15 cellular contexts compared by ENCODE assay signal in genomic region chr12:6392499-6392898, GRCh38. TPM values are rescaled to one million over a fixed set of nuclear protein-coding genes. Genes with fewer than 3 reads are reported as not detected.
A peak's percentile ranks its signal among the peaks of the same experiment; 100 is the strongest.
DNase-seq lines count a peak whose midpoint lies in the region; ATAC-seq and TF ChIP-seq lines count a peak whose summit lies in the region.
"Had no signal": no experiment of that assay in that cellular context is flagged by ENCODE, and none has a peak within 500 bp of the region (broad histone marks: within the 10 kb centered on the region; RNA-seq: fewer than 3 reads in every experiment).

No MANE protein-coding gene starts in this region.

- TF ChIP-seq POLR2A in gastrocnemius medialis (IDR thresholded peaks at IDR 0.05), result no peak

- DNase-seq in EH (ENCODE audit: low read depth), result peak; percentile 14
- DNase-seq in RWPE1 (ENCODE audit: low spot score), result no peak
- DNase-seq in left ventricle myocardium inferior, result no peak
- no peak for DNase-seq in sciatic nerve (ENCODE audit: low spot score)
- DNase-seq in amygdala (lab: John Stamatoyannopoulos, UW), result no peak
- DNase-seq in 8988T, result no peak
- no peak for DNase-seq in gastrocnemius medialis
- DNase-seq: dermis blood vessel endothelial cell, glutamatergic neuron, HFFc6, mammary epithelial cell, MM.1S had no signal

- H3K4me1 ChIP-seq in left ventricle myocardium inferior, result peaks cover 21% of the 10 kb centered on the region
- H3K4me1 ChIP-seq in gastrocnemius medialis, result peaks cover 4 to 10% of the 10 kb centered on the region in 2 donors
- H3K4me1 ChIP-seq: Caco-2 had no signal

- H3K27me3 ChIP-seq in left ventricle myocardium inferior (ENCODE audit: low read depth) (no peaks in the 10 kb centered on the region), gastrocnemius medialis (no peaks in the 10 kb centered on the region)

- in situ Hi-C loops in gastrocnemius medialis (cut with MboI; ENCODE audit: low sequenced_read_pairs in 4 of 4), result no loop called here

- CTCF ChIA-PET in RWPE1 (lab: Yijun Ruan, JAX), result interaction anchor here (0.6 kb wide), 2 partner anchors 31 to 41 kb away, joined by 3 to 6 read pairs; no protein-coding TSS in a partner anchor

- H3K36me3 ChIP-seq in left ventricle myocardium inferior, result peaks cover 39% of the 10 kb centered on the region
- H3K36me3 ChIP-seq in gastrocnemius medialis, result peaks cover 0 to 65% of the 10 kb centered on the region in 2 donors

- no peak overlapping the region for H3K4me3 ChIP-seq in left ventricle myocardium inferior
- no peak overlapping the region for H3K4me3 ChIP-seq in gastrocnemius medialis
- H3K4me3 ChIP-seq: GM12878 had no signal

- no peak for TF ChIP-seq CTCF in RWPE1 (conservative IDR thresholded peaks at IDR 0.05; ENCODE audit: low read depth)
- no peak for TF ChIP-seq CTCF in left ventricle myocardium inferior (IDR thresholded peaks at IDR 0.05; ENCODE audit: borderline replicate concordance)
- TF ChIP-seq CTCF in gastrocnemius medialis (IDR thresholded peaks at IDR 0.05 in 4 of 5, conservative IDR thresholded peaks at IDR 0.05 in 1 of 5), result no peak

- POLR2A ChIA-PET in RWPE1 (lab: Yijun Ruan, JAX; ENCODE audit: low non-redundant PET), result interaction anchor here (0.6 kb wide), 1 partner anchor 308 kb away, joined by 4 read pairs; no protein-coding TSS in a partner anchor

- intact Hi-C loops in left ventricle myocardium inferior (cut with micrococcal nuclease), result no loop called here
- intact Hi-C loops in sciatic nerve (cut with DNase I), result no loop called here
- intact Hi-C loops in gastrocnemius medialis (cut with DNase I; ENCODE audit: low total_unique reads), result no loop called here

- peak; percentile 11 for ATAC-seq in sciatic nerve
- no peak for ATAC-seq in gastrocnemius medialis
- no peak for ATAC-seq in GM21447 (IDR thresholded peaks at IDR 0.05; ENCODE audit: unreplicated experiment)
- ATAC-seq: GM12878 had no signal

- no peaks in the 10 kb centered on the region for H3K9me3 ChIP-seq in left ventricle myocardium inferior (replicated peaks)
- no peaks in the 10 kb centered on the region for H3K9me3 ChIP-seq in gastrocnemius medialis
- H3K9me3 ChIP-seq: Caco-2 had no signal

- H3K27ac ChIP-seq in RWPE1, result peak overlapping the region; percentile 44
- H3K27ac ChIP-seq in left ventricle myocardium inferior (replicated peaks), result peak overlapping the region; percentile 71
- peak overlapping the region in 1 of 4 donors; percentile 44 for H3K27ac ChIP-seq in gastrocnemius medialis

RNA-seq across cellular contexts. Expression of gene LTBR, which starts 8.5 kb away (rescaled TPM):
- total RNA-seq in left ventricle myocardium inferior, result 23.5 TPM
- total RNA-seq in sciatic nerve, result 99.7 TPM
- total RNA-seq in gastrocnemius medialis, result 10 to 100 TPM; 40.2 to 98.6 (median 43.7) TPM

RNA-seq across cellular contexts. Expression of gene SCNN1A, which starts 17.1 kb away (rescaled TPM):
- total RNA-seq in left ventricle myocardium inferior (0.22 TPM), sciatic nerve (16.8 TPM), gastrocnemius medialis (1 to 10 TPM in 1 of 4 donors, under 1 TPM in 2, not detected in 1; 0.20 to 2.0 (median 0.38) TPM)

RNA-seq across cellular contexts. Expression of gene TNFRSF1A, which starts 50.6 kb away (rescaled TPM):
- 45.6 TPM for total RNA-seq in left ventricle myocardium inferior
- total RNA-seq in sciatic nerve, result 215 TPM
- 100 to 1,000 TPM; 103 to 220 (median 193) TPM for total RNA-seq in gastrocnemius medialis

RNA-seq across cellular contexts. Expression of gene CD27, which starts 52.3 kb away (rescaled TPM):
- 0.16 TPM for total RNA-seq in left ventricle myocardium inferior
- total RNA-seq in sciatic nerve, result 0.58 TPM
- total RNA-seq in gastrocnemius medialis, result under 1 TPM in 1 of 4 donors, not detected in 3; 0.55 TPM
- total RNA-seq: Caco-2, dermis blood vessel endothelial cell, mammary epithelial cell had no signal

RNA-seq across cellular contexts. Expression of gene TAPBPL, which starts 59.3 kb away (rescaled TPM):
- total RNA-seq in left ventricle myocardium inferior, result 16.4 TPM
- total RNA-seq in sciatic nerve, result 23.5 TPM
- 1 to 10 TPM; 3.8 to 8.6 (median 5.8) TPM for total RNA-seq in gastrocnemius medialis
